ENCODE assay signal across 8 cellular contexts in genomic region chr10:68231106-68231901, GRCh38. TPM values are rescaled to one million over a fixed set of nuclear protein-coding genes. Genes with fewer than 3 reads are reported as not detected.
DNase-seq lines count a peak whose midpoint lies in the region; ATAC-seq and TF ChIP-seq lines count a peak whose summit lies in the region.

No MANE protein-coding gene starts in this region.

- H3K36me3 ChIP-seq in HCT116 (ENCODE audit: control insufficient read depth in 1 of 2, insufficient read depth in 2 of 2, low read length in 2 of 2) (no peaks in the 10 kb centered on the region), Loucy (ENCODE audit: insufficient read depth, low read length) (no peaks in the 10 kb centered on the region), kidney epithelial cell (ENCODE audit: control insufficient read depth, insufficient read depth, low read length) (no peaks in the 10 kb centered on the region)

- no peaks in the 10 kb centered on the region for H3K36me3 Mint-ChIP-seq in T-cell

- ATAC-seq in HCT116 (peak; percentile 95), T-cell (replicated peaks in 1 of 4) (peak; percentile 69 to 81 (median 72))

- peak overlapping the region; percentile 68 to 78 (median 70) for H3K4me3 Mint-ChIP-seq in T-cell

- TF ChIP-seq POLR2A in HCT116 (IDR thresholded peaks at IDR 0.05; ENCODE audit: borderline replicate concordance, extremely low read depth, insufficient read depth, insufficient read length) = no peak

- H3K9me3 ChIP-seq in HCT116 (ENCODE audit: control insufficient read depth in 1 of 2, insufficient read depth in 1 of 2, low read depth in 1 of 2, low read length in 2 of 2) (no peaks in the 10 kb centered on the region), Loucy (ENCODE audit: insufficient read depth, low read depth, low read length) (no peaks in the 10 kb centered on the region)

- H3K4me3 ChIP-seq in GM12875 (ENCODE audit: low read depth, low read length) (peak overlapping the region; percentile 62), HCT116 (replicated peaks in 1 of 2; ENCODE audit: low read depth in 1 of 2, low read length in 2 of 2) (peak overlapping the region; percentile 42 to 57), Loucy (ENCODE audit: low read length, poor library complexity, severe bottlenecking) (peak overlapping the region; percentile 71), kidney epithelial cell (ENCODE audit: low read depth, low read length) (peak overlapping the region; percentile 63)

- H3K4me1 Mint-ChIP-seq in T-cell = peaks cover 5 to 8% (median 8%) of the 10 kb centered on the region in 3 donors

- RAD21 ChIA-PET in HCT116 (lab: Charles Lee; ENCODE audit: low non-redundant PET in 1 of 2, low total read pairs in 2 of 2, uncharacterized antibody in 2 of 2, unreplicated experiment in 2 of 2) = no interaction called here

- H3K9ac ChIP-seq in HCT116 (ENCODE audit: low read length) (peak overlapping the region; percentile 54), Loucy (ENCODE audit: low read depth, low read length, poor library complexity, severe bottlenecking) (peak overlapping the region; percentile 69)

- DNase-seq in HCT116 (ENCODE audit: low read depth, low spot score) = peak; percentile 45
- DNase-seq in T-cell = peak in 5 of 34 experiments; percentile 1 to 14 (median 8)
- peak; percentile 90 for DNase-seq in cerebellum (ENCODE audit: low spot score)
- no peak for DNase-seq in kidney epithelial cell (ENCODE audit: low read depth)
- peak; percentile 5 to 34 for DNase-seq in stimulated activated CD4-positive, alpha-beta T cell treated with anti-CD3 and anti-CD28 coated beads, Interleukin-12 subunit alpha, Interleukin-12 subunit beta, amount 100 ng/mL, for 24 hours (ENCODE audit: low read depth in 2 of 2)
- no peak for DNase-seq in effector CD4-positive, alpha-beta T cell

- H3K79me2 ChIP-seq in HCT116 (ENCODE audit: insufficient read depth, low read length) = no peaks in the 10 kb centered on the region
- no peaks in the 10 kb centered on the region for H3K79me2 ChIP-seq in Loucy (ENCODE audit: insufficient read depth, low read length)

- TF ChIP-seq CTCF in GM12875 (IDR thresholded peaks at IDR 0.05; ENCODE audit: borderline replicate concordance, insufficient read depth, low read depth, low read length) (0 out of 2 replicates have a peak, but pooled peaks have one; percentile 20), HCT116 (IDR thresholded peaks at IDR 0.05 in 2 of 3, conservative IDR thresholded peaks at IDR 0.05 in 1 of 3; ENCODE audit: borderline replicate concordance in 1 of 3, insufficient read depth in 1 of 3, low read depth in 2 of 3, low read length in 2 of 3) (no peak), Loucy (conservative IDR thresholded peaks at IDR 0.05; ENCODE audit: low read length) (no peak), kidney epithelial cell (IDR thresholded peaks at IDR 0.05; ENCODE audit: insufficient read depth, low read length, poor library complexity, severe bottlenecking) (no peak)

- peaks cover 5 to 13% of the 10 kb centered on the region in 2 experiments; a peak in 3 of 4 replicates for H3K4me1 ChIP-seq in HCT116 (ENCODE audit: control insufficient read depth in 1 of 2, insufficient read depth in 2 of 2, low read length in 2 of 2)
- H3K4me1 ChIP-seq in Loucy (ENCODE audit: insufficient read depth, low read length, poor library complexity, severe bottlenecking) = peaks cover 10% of the 10 kb centered on the region

- H4K20me1 ChIP-seq in HCT116 (ENCODE audit: insufficient read depth) = no peaks in the 10 kb centered on the region
- no peaks in the 10 kb centered on the region for H4K20me1 ChIP-seq in Loucy (ENCODE audit: insufficient read depth, low read length, poor library complexity, severe bottlenecking)

- intact Hi-C loops in HCT116 (cut with micrococcal nuclease) = no loop called here

- H3K27me3 ChIP-seq in HCT116 (ENCODE audit: insufficient read depth, low read length) = no peaks in the 10 kb centered on the region
- no peaks in the 10 kb centered on the region for H3K27me3 ChIP-seq in Loucy (ENCODE audit: insufficient read depth, low read length, poor library complexity, severe bottlenecking)
- peaks cover 2% of the 10 kb centered on the region for H3K27me3 ChIP-seq in kidney epithelial cell (ENCODE audit: control insufficient read depth, insufficient read depth, low read length)

- H3F3A ChIP-seq in Loucy (ENCODE audit: low read depth) = no peaks in the 10 kb centered on the region

- H3K9me2 ChIP-seq in HCT116 (ENCODE audit: insufficient read depth) = no peaks in the 10 kb centered on the region
- no peaks in the 10 kb centered on the region for H3K9me2 ChIP-seq in Loucy (replicated peaks; ENCODE audit: low read depth, low read length)

- no TSS peak for BruUV-seq in HCT116 (replicated peaks; lab: Mats Ljungman, UMichigan)

- H3K4me2 ChIP-seq in HCT116 (ENCODE audit: low read length) (peak overlapping the region; percentile 89), Loucy (ENCODE audit: low read depth, low read length, poor library complexity, severe bottlenecking) (peak overlapping the region; percentile 87)

- CTCF ChIA-PET in HCT116 (lab: Charles Lee) (interaction anchor here (1.0 to 1.1 kb wide), 2 partner anchors 19 to 71 kb away, joined by 3 read pairs; no protein-coding TSS in a partner anchor), T-cell (lab: Charles Lee) (no interaction called here)

- H3K9me3 Mint-ChIP-seq in T-cell = no peaks in the 10 kb centered on the region

- H3K27ac ChIP-seq in HCT116 (ENCODE audit: low read depth, low read length) = peak overlapping the region; percentile 9; the same call in 1 of the 2 replicates

- no peak for TF ChIP-seq RAD21 in HCT116 (IDR thresholded peaks at IDR 0.05; ENCODE audit: low read depth)

- POLR2A ChIA-PET in HCT116 (lab: Charles Lee) = interaction anchor here (0.5 kb wide), 1 partner anchor 1115 kb away, joined by 5 read pairs; no protein-coding TSS in a partner anchor
- POLR2A ChIA-PET in T-cell (lab: Charles Lee) = no interaction called here

- peaks cover 42 to 58% of the 10 kb centered on the region in 2 donors for H3K27me3 Mint-ChIP-seq in T-cell

- H2AFZ ChIP-seq in HCT116 (ENCODE audit: low read depth, low read length, poor library complexity, severe bottlenecking) (peak overlapping the region; percentile 94), Loucy (ENCODE audit: low read length) (peak overlapping the region; percentile 99)

- H3K27ac Mint-ChIP-seq in T-cell = no peak overlapping the region

TF ChIP-seq in HCT116, 20 proteins besides CTCF, POLR2A, EP300 and RAD21 (continues in another document):
- peak; percentile 60 for TF ChIP-seq POLR2AphosphoS5 (IDR thresholded peaks at IDR 0.05; ENCODE audit: low read depth, low read length)
- TF ChIP-seq CBX3 (IDR thresholded peaks at IDR 0.05; ENCODE audit: low read depth) = peak; percentile 71
- TF ChIP-seq ZNF274 (IDR thresholded peaks at IDR 0.05; ENCODE audit: low read depth, low read length) = no peak
- no peak; the same call in 1 of the 2 replicates for TF ChIP-seq ZFX (IDR thresholded peaks at IDR 0.05)
- no peak for TF ChIP-seq SRF (IDR thresholded peaks at IDR 0.05; ENCODE audit: low read depth)
- TF ChIP-seq SIN3A (IDR thresholded peaks at IDR 0.05; ENCODE audit: low read depth) = no peak
- no peak for TF ChIP-seq YY1 (IDR thresholded peaks at IDR 0.05; ENCODE audit: extremely low read depth, insufficient replicate concordance, low read depth, low read length)
- TF ChIP-seq CEBPB (IDR thresholded peaks at IDR 0.05; ENCODE audit: low read depth) = no peak
- no peak for TF ChIP-seq EZH2 (IDR thresholded peaks at IDR 0.05)
- no peak for TF ChIP-seq EZH2phosphoT487 (IDR thresholded peaks at IDR 0.05; ENCODE audit: borderline replicate concordance)
- peak; percentile 28; the same call in 1 of the 2 replicates for TF ChIP-seq EGR1 (IDR thresholded peaks at IDR 0.05; ENCODE audit: low read depth)
- peak; percentile 94 for TF ChIP-seq MAX (IDR thresholded peaks at IDR 0.05)
- TF ChIP-seq TCF7L2 (IDR thresholded peaks at IDR 0.05; ENCODE audit: borderline replicate concordance, extremely low read depth, insufficient read depth, insufficient read length) = no peak
- TF ChIP-seq FOSL1 (IDR thresholded peaks at IDR 0.05; ENCODE audit: low read depth) = no peak
- TF ChIP-seq SP1 (IDR thresholded peaks at IDR 0.05; ENCODE audit: low read depth) = no peak
- TF ChIP-seq, protein P1, sequence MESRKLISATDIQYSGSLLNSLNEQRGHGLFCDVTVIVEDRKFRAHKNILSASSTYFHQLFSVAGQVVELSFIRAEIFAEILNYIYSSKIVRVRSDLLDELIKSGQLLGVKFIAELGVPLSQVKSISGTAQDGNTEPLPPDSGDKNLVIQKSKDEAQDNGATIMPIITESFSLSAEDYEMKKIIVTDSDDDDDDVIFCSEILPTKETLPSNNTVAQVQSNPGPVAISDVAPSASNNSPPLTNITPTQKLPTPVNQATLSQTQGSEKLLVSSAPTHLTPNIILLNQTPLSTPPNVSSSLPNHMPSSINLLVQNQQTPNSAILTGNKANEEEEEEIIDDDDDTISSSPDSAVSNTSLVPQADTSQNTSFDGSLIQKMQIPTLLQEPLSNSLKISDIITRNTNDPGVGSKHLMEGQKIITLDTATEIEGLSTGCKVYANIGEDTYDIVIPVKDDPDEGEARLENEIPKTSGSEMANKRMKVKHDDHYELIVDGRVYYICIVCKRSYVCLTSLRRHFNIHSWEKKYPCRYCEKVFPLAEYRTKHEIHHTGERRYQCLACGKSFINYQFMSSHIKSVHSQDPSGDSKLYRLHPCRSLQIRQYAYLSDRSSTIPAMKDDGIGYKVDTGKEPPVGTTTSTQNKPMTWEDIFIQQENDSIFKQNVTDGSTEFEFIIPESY (IDR thresholded peaks at IDR 0.05; ENCODE audit: extremely low read depth, insufficient replicate concordance, low read length) = no peak

RNA-seq across cellular contexts. Expression of gene ATOH7, which starts 0.6 kb away (rescaled TPM):
- total RNA-seq in HCT116 (2021; ENCODE audit: unreplicated experiment) (not detected), T-cell (not detected), cerebellum (1.5 TPM), kidney epithelial cell (not detected in 2 replicates)
- polyA plus RNA-seq in HCT116 (2012) = 0.05 and 0.07 TPM in 2 replicates

Comparison
In these comparisons a context has a peak if more than half of its experiments do, and no peak if none do; other contexts are left out.
1. DNase-seq: peak in HCT116 (single experiment), cerebellum (single experiment) and stimulated activated CD4-positive, alpha-beta T cell treated with anti-CD3 and anti-CD28 coated beads, Interleukin-12 subunit alpha, Interleukin-12 subunit beta, amount 100 ng/mL, for 24 hours (2 of 2); none in kidney epithelial cell (single experiment) and effector CD4-positive, alpha-beta T cell (single experiment).
2. Peak in every context shown above with its lines, with median percentiles within 50 percentile points of each other: H3K4me3 ChIP-seq.